1 cellular context compared by ENCODE assay signal in the genomic region with DNA sequence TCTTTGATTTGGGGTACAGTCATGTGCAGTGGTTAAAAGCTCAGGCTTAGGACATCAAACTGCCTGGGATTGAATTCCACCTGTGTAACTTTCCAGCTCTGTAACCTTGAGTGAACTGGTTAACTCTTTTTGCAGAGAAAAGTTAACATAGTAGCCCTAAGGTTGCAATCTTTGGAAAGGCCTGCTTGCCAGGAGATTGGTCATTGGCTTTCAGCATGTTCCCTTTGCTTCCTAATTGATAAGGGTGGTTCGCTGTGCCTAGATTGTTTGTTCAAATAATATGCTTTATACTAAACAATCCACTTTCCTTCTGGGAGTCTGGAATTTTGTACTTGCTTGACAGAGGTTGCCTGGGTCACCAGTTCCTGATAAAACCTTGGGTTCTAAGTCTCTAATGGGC.
TF ChIP-seq lines count a peak whose summit lies in the region.

No MANE protein-coding gene starts in this region.

TF ChIP-seq in IMR-90, 13 proteins besides CTCF, POLR2A, EP300 and RAD21 (continued from another document):
- TF ChIP-seq, protein P1, sequence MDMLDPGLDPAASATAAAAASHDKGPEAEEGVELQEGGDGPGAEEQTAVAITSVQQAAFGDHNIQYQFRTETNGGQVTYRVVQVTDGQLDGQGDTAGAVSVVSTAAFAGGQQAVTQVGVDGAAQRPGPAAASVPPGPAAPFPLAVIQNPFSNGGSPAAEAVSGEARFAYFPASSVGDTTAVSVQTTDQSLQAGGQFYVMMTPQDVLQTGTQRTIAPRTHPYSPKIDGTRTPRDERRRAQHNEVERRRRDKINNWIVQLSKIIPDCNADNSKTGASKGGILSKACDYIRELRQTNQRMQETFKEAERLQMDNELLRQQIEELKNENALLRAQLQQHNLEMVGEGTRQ (IDR thresholded peaks at IDR 0.05; ENCODE audit: low read depth, low read length): no peak
- TF ChIP-seq RFX5 (IDR thresholded peaks at IDR 0.05; ENCODE audit: low read depth, low read length) (no peak), CEBPB (IDR thresholded peaks at IDR 0.05; ENCODE audit: low read depth, low read length) (no peak), MAFK (IDR thresholded peaks at IDR 0.05; ENCODE audit: low read depth, low read length) (no peak), CHD1 (IDR thresholded peaks at IDR 0.05; ENCODE audit: low read depth, low read length) (no peak), MAZ (IDR thresholded peaks at IDR 0.05; ENCODE audit: borderline replicate concordance, low read depth, low read length) (no peak)
